15 cellular contexts compared by ENCODE assay signal in genomic region chrX:95762716-95763115, GRCh38.
DNase-seq lines count a peak whose midpoint lies in the region; TF ChIP-seq lines count a peak whose summit lies in the region.
"Had no signal": no experiment of that assay in that cellular context is flagged by ENCODE, and none has a peak within 500 bp of the region (broad histone marks: within the 10 kb centered on the region; RNA-seq: fewer than 3 reads in every experiment).

No MANE protein-coding gene starts in this region.

- no peak overlapping the region for H3K4me3 ChIP-seq in OCI-LY7 (ENCODE audit: low read depth, low read length, poor library complexity, severe bottlenecking)
- H3K4me3 ChIP-seq in hepatocyte, result no peak overlapping the region
- H3K4me3 ChIP-seq in effector memory CD4-positive, alpha-beta T cell (ENCODE audit: insufficient read depth, low read depth, low read length, poor library complexity, severe bottlenecking), result no peak overlapping the region
- H3K4me3 ChIP-seq: colonic mucosa had no signal

- POLR2A ChIA-PET in OCI-LY7 (lab: Charles Lee), result interaction anchor here (0.6 kb wide), 1 partner anchor 14 kb away, joined by 4 read pairs; no protein-coding TSS in a partner anchor

- in situ Hi-C loops in GM13977 (cut with MboI; ENCODE audit: low pct_unique_long_range_greater_than_20kb, low sequenced_read_pairs, unreplicated experiment), result no loop called here

- H3K4me2 ChIP-seq in OCI-LY7 (ENCODE audit: low read length) (no peak overlapping the region), hepatocyte (no peak overlapping the region)

- H3K9me3 ChIP-seq in OCI-LY7 (ENCODE audit: low read length) (no peaks in the 10 kb centered on the region), hepatocyte (ENCODE audit: low read depth) (no peaks in the 10 kb centered on the region)
- no peaks in the 10 kb centered on the region for H3K9me3 ChIP-seq in effector memory CD4-positive, alpha-beta T cell (ENCODE audit: control insufficient read depth, low read length)
- H3K9me3 ChIP-seq: colonic mucosa had no signal

- WGBS in hepatocyte (ENCODE audit: low lambda C conversion rate, missing lambda C conversion rate), result 79% methylated on average over 1 of the region's 1 CpG

- H3K79me2 ChIP-seq in OCI-LY7 (ENCODE audit: insufficient read depth, low read depth, low read length), result no peaks in the 10 kb centered on the region
- H3K79me2 ChIP-seq in hepatocyte, result no peaks in the 10 kb centered on the region

- H4K20me1 ChIP-seq in OCI-LY7 (ENCODE audit: insufficient read depth, low read length) (no peaks in the 10 kb centered on the region), hepatocyte (ENCODE audit: insufficient read depth, poor library complexity, severe bottlenecking) (no peaks in the 10 kb centered on the region)

- TF ChIP-seq CTCF in C4-2B (conservative IDR thresholded peaks at IDR 0.05) (peak; percentile 36), GM13977 (IDR thresholded peaks at IDR 0.05; ENCODE audit: extremely low read depth, insufficient read depth, missing control alignments) (peak; percentile 7), OCI-LY7 (conservative IDR thresholded peaks at IDR 0.05; ENCODE audit: low read length) (peak; percentile 38; the same call in 1 of the 2 replicates), hepatocyte (IDR thresholded peaks at IDR 0.05; ENCODE audit: poor library complexity) (peak; percentile 33)

- no peaks in the 10 kb centered on the region for H3K4me1 ChIP-seq in OCI-LY7 (ENCODE audit: insufficient read depth, low read length, poor library complexity, severe bottlenecking)
- H3K4me1 ChIP-seq in hepatocyte (ENCODE audit: insufficient read depth), result no peaks in the 10 kb centered on the region
- no peaks in the 10 kb centered on the region for H3K4me1 ChIP-seq in effector memory CD4-positive, alpha-beta T cell (ENCODE audit: control insufficient read depth, insufficient read depth, low read length, poor library complexity, severe bottlenecking)
- H3K4me1 ChIP-seq: colonic mucosa had no signal

- DNase-seq in GM13977 (ENCODE audit: low spot score), result no peak
- no peak for DNase-seq in OCI-LY7 (ENCODE audit: low spot score)
- DNase-seq in hepatocyte (ENCODE audit: low spot score), result peak; percentile 4
- DNase-seq in posterior cingulate gyrus, result no peak
- DNase-seq in occipital lobe (lab: John Stamatoyannopoulos, UW), result no peak
- no peak for DNase-seq in NK-92 (lab: John Stamatoyannopoulos, UW; ENCODE audit: unreplicated experiment)
- no peak for DNase-seq in effector memory CD4-positive, alpha-beta T cell
- DNase-seq: activated CD8-positive, alpha-beta memory T cell treated with anti-CD3 and anti-CD28 coated beads, Interleukin-2, amount 50 U/mL, for 4 hours; activated naive CD8-positive, alpha-beta T cell treated with anti-CD3 and anti-CD28 coated beads for 36 hours; colonic mucosa; NCI-H2171 treated with DMSO at 0.1 percent for 48 hours; Right ventricle myocardium superior; stimulated activated CD4-positive, alpha-beta T cell treated with anti-CD3 and anti-CD28 coated beads, Interleukin-4, amount 100 ng/mL, for 1 hour; stimulated activated naive CD4-positive, alpha-beta T cell treated with Interleukin-2 at 50 U/mL for 16 hours had no signal

- H3K27ac ChIP-seq in C4-2B (no peak overlapping the region), OCI-LY7 (ENCODE audit: low read depth, low read length, poor library complexity, severe bottlenecking) (no peak overlapping the region), hepatocyte (no peak overlapping the region)
- H3K27ac ChIP-seq in effector memory CD4-positive, alpha-beta T cell (ENCODE audit: insufficient read depth, low read length, poor library complexity, severe bottlenecking), result no peak overlapping the region
- H3K27ac ChIP-seq: colonic mucosa had no signal

- H3K36me3 ChIP-seq in OCI-LY7 (ENCODE audit: insufficient read depth, low read length) (no peaks in the 10 kb centered on the region), hepatocyte (replicated peaks; ENCODE audit: insufficient read depth, low read depth) (no peaks in the 10 kb centered on the region)
- no peaks in the 10 kb centered on the region for H3K36me3 ChIP-seq in effector memory CD4-positive, alpha-beta T cell (ENCODE audit: control insufficient read depth, insufficient read depth, low read length)
- H3K36me3 ChIP-seq: colonic mucosa had no signal

- no peak overlapping the region for H2AFZ ChIP-seq in OCI-LY7 (ENCODE audit: low read length)
- H2AFZ ChIP-seq in hepatocyte, result no peak overlapping the region

- no peaks in the 10 kb centered on the region for H3K27me3 ChIP-seq in hepatocyte
- H3K27me3 ChIP-seq in effector memory CD4-positive, alpha-beta T cell (replicated peaks; ENCODE audit: control insufficient read depth, insufficient read depth, low read length, poor library complexity, severe bottlenecking), result no peaks in the 10 kb centered on the region
- H3K27me3 ChIP-seq: colonic mucosa had no signal

- intact Hi-C loops in OCI-LY7 (cut with micrococcal nuclease; ENCODE audit: unreplicated experiment), result no loop called here
- intact Hi-C loops in posterior cingulate gyrus (cut with DNase I), result no loop called here

- BruUV-seq in OCI-LY7 (replicated peaks; lab: Mats Ljungman, UMichigan), result no TSS peak

- H3K9me2 ChIP-seq in OCI-LY7 (ENCODE audit: insufficient read depth, low read length) (no peaks in the 10 kb centered on the region), hepatocyte (replicated peaks; ENCODE audit: insufficient read depth) (no peaks in the 10 kb centered on the region)

- CTCF ChIA-PET in OCI-LY7 (lab: Charles Lee; ENCODE audit: unreplicated experiment), result no interaction called here
